1 cellular context compared by ENCODE assay signal in the genomic region with DNA sequence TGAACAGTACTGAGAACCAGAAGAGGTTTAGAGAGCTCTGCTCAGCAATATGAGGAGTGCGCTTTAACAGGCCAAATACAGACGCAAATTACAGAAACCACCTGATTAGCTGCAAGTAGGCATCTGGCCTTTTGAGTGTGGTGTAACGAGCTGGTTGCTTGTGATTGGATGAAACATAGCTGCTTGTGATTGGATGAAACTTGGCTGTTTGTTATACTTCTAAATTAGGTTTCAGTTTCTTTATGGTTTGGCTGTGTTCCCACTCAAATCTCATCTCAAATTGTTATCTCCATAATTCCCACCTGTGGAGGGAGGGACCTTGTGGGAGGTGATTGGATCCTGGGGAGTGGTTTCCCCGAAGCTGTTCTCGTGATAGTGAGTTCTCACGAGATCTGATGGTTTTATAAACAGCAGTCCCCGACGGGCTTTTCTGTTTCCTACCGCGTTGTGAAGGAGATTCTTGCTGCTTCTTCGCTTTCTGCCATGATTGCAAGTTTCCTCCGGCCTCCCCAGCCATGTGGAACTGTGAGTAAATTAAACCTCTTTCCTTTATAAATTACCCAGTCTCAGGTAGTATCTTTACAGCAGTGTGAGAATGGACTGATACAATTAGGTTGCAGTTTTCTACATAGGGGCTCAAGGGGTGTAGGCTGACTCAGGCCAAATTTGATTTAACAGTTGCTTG.
TF ChIP-seq lines count a peak whose summit lies in the region.

No MANE protein-coding gene starts in this region.

TF ChIP-seq in HepG2, 621 proteins besides CTCF, POLR2A, EP300 and RAD21 (continued from another document and continues in another):
- TF ChIP-seq HMG20A (CRISPR knock-in tag; IDR thresholded peaks at IDR 0.05; ENCODE audit: borderline replicate concordance): no peak
- TF ChIP-seq, protein P1, sequence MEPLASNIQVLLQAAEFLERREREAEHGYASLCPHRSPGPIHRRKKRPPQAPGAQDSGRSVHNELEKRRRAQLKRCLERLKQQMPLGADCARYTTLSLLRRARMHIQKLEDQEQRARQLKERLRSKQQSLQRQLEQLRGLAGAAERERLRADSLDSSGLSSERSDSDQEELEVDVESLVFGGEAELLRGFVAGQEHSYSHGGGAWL (CRISPR knock-in tag; IDR thresholded peaks at IDR 0.05): no peak
- TF ChIP-seq ZNF124 (CRISPR knock-in tag; IDR thresholded peaks at IDR 0.05): no peak
- TF ChIP-seq GFI1 (CRISPR knock-in tag; IDR thresholded peaks at IDR 0.05; ENCODE audit: borderline replicate concordance): no peak; the same call in 1 of the 2 replicates
- TF ChIP-seq, protein P2, sequence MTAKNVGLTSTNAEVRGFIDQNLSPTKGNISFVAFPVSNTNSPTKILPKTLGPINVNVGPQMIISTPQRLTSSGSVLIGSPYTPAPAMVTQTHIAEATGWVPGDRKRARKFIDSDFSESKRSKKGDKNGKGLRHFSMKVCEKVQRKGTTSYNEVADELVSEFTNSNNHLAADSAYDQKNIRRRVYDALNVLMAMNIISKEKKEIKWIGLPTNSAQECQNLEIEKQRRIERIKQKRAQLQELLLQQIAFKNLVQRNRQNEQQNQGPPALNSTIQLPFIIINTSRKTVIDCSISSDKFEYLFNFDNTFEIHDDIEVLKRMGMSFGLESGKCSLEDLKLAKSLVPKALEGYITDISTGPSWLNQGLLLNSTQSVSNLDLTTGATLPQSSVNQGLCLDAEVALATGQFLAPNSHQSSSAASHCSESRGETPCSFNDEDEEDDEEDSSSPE (CRISPR knock-in tag; IDR thresholded peaks at IDR 0.05): no peak; the same call in 1 of the 2 replicates
- TF ChIP-seq KDM1A (CRISPR knock-in tag; IDR thresholded peaks at IDR 0.05): no peak
- no peak for TF ChIP-seq ZNF367 (CRISPR knock-in tag; IDR thresholded peaks at IDR 0.05; ENCODE audit: borderline replicate concordance)
- TF ChIP-seq, protein P3, sequence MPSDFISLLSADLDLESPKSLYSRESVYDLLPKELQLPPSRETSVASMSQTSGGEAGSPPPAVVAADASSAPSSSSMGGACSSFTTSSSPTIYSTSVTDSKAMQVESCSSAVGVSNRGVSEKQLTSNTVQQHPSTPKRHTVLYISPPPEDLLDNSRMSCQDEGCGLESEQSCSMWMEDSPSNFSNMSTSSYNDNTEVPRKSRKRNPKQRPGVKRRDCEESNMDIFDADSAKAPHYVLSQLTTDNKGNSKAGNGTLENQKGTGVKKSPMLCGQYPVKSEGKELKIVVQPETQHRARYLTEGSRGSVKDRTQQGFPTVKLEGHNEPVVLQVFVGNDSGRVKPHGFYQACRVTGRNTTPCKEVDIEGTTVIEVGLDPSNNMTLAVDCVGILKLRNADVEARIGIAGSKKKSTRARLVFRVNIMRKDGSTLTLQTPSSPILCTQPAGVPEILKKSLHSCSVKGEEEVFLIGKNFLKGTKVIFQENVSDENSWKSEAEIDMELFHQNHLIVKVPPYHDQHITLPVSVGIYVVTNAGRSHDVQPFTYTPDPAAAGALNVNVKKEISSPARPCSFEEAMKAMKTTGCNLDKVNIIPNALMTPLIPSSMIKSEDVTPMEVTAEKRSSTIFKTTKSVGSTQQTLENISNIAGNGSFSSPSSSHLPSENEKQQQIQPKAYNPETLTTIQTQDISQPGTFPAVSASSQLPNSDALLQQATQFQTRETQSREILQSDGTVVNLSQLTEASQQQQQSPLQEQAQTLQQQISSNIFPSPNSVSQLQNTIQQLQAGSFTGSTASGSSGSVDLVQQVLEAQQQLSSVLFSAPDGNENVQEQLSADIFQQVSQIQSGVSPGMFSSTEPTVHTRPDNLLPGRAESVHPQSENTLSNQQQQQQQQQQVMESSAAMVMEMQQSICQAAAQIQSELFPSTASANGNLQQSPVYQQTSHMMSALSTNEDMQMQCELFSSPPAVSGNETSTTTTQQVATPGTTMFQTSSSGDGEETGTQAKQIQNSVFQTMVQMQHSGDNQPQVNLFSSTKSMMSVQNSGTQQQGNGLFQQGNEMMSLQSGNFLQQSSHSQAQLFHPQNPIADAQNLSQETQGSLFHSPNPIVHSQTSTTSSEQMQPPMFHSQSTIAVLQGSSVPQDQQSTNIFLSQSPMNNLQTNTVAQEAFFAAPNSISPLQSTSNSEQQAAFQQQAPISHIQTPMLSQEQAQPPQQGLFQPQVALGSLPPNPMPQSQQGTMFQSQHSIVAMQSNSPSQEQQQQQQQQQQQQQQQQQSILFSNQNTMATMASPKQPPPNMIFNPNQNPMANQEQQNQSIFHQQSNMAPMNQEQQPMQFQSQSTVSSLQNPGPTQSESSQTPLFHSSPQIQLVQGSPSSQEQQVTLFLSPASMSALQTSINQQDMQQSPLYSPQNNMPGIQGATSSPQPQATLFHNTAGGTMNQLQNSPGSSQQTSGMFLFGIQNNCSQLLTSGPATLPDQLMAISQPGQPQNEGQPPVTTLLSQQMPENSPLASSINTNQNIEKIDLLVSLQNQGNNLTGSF (CRISPR knock-in tag; IDR thresholded peaks at IDR 0.05): no peak
- no peak for TF ChIP-seq MYC (CRISPR knock-in tag; IDR thresholded peaks at IDR 0.05; ENCODE audit: borderline replicate concordance)
- TF ChIP-seq, protein P4, sequence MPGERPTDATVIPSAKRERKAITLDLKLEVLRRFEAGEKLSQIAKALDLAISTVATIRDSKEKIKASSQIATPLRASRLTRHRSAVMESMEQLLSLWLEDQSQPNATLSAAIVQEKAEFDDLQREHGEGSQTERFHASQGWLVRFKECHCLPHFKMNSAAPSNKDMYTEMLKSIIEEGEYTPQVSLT (CRISPR knock-in tag; IDR thresholded peaks at IDR 0.05; ENCODE audit: borderline replicate concordance, low read depth): no peak
- TF ChIP-seq, protein P5, sequence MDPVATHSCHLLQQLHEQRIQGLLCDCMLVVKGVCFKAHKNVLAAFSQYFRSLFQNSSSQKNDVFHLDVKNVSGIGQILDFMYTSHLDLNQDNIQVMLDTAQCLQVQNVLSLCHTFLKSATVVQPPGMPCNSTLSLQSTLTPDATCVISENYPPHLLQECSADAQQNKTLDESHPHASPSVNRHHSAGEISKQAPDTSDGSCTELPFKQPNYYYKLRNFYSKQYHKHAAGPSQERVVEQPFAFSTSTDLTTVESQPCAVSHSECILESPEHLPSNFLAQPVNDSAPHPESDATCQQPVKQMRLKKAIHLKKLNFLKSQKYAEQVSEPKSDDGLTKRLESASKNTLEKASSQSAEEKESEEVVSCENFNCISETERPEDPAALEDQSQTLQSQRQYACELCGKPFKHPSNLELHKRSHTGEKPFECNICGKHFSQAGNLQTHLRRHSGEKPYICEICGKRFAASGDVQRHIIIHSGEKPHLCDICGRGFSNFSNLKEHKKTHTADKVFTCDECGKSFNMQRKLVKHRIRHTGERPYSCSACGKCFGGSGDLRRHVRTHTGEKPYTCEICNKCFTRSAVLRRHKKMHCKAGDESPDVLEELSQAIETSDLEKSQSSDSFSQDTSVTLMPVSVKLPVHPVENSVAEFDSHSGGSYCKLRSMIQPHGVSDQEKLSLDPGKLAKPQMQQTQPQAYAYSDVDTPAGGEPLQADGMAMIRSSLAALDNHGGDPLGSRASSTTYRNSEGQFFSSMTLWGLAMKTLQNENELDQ (CRISPR knock-in tag; IDR thresholded peaks at IDR 0.05; ENCODE audit: borderline replicate concordance): no peak
- no peak for TF ChIP-seq ADNP (CRISPR knock-in tag; IDR thresholded peaks at IDR 0.05)
- TF ChIP-seq ZFP41 (CRISPR knock-in tag; IDR thresholded peaks at IDR 0.05; ENCODE audit: borderline replicate concordance): no peak
- TF ChIP-seq, protein P6, sequence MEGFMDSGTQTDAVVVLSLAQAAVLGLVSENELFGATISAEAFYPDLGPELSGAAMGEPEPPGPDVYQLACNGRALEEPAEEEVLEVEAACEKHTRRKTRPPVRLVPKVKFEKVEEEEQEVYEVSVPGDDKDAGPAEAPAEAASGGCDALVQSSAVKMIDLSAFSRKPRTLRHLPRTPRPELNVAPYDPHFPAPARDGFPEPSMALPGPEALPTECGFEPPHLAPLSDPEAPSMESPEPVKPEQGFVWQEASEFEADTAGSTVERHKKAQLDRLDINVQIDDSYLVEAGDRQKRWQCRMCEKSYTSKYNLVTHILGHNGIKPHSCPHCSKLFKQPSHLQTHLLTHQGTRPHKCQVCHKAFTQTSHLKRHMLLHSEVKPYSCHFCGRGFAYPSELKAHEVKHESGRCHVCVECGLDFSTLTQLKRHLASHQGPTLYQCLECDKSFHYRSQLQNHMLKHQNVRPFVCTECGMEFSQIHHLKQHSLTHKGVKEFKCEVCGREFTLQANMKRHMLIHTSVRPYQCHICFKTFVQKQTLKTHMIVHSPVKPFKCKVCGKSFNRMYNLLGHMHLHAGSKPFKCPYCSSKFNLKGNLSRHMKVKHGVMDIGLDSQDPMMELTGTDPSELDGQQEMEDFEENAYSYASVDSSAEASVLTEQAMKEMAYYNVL (CRISPR knock-in tag; IDR thresholded peaks at IDR 0.05; ENCODE audit: borderline replicate concordance): no peak
- no peak for TF ChIP-seq MZF1 (CRISPR knock-in tag; IDR thresholded peaks at IDR 0.05; ENCODE audit: borderline replicate concordance)
- no peak for TF ChIP-seq PAWR (CRISPR knock-in tag; IDR thresholded peaks at IDR 0.05; ENCODE audit: borderline replicate concordance)
- 0 out of 2 replicates have a peak, but pooled peaks have one; percentile 20 for TF ChIP-seq ZNF670 (CRISPR knock-in tag; IDR thresholded peaks at IDR 0.05; ENCODE audit: borderline replicate concordance)
- TF ChIP-seq ZNF446 (CRISPR knock-in tag; IDR thresholded peaks at IDR 0.05): no peak
- TF ChIP-seq MATR3 (CRISPR knock-in tag; IDR thresholded peaks at IDR 0.05): no peak
- TF ChIP-seq ZNF20 (CRISPR knock-in tag; IDR thresholded peaks at IDR 0.05): no peak
- TF ChIP-seq NBN (conservative IDR thresholded peaks at IDR 0.05): no peak
- no peak for TF ChIP-seq CENPT (CRISPR knock-in tag; IDR thresholded peaks at IDR 0.05; ENCODE audit: low read depth)
- TF ChIP-seq JARID2 (CRISPR knock-in tag; IDR thresholded peaks at IDR 0.05; ENCODE audit: insufficient replicate concordance): no peak
- TF ChIP-seq ZBTB3 (CRISPR knock-in tag; IDR thresholded peaks at IDR 0.05; ENCODE audit: borderline replicate concordance, low read depth): 0 out of 2 replicates have a peak, but pooled peaks have one; percentile 62
- TF ChIP-seq, protein P7, sequence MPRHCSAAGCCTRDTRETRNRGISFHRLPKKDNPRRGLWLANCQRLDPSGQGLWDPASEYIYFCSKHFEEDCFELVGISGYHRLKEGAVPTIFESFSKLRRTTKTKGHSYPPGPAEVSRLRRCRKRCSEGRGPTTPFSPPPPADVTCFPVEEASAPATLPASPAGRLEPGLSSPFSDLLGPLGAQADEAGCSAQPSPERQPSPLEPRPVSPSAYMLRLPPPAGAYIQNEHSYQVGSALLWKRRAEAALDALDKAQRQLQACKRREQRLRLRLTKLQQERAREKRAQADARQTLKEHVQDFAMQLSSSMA (CRISPR knock-in tag; IDR thresholded peaks at IDR 0.05): no peak
- TF ChIP-seq, protein P8, sequence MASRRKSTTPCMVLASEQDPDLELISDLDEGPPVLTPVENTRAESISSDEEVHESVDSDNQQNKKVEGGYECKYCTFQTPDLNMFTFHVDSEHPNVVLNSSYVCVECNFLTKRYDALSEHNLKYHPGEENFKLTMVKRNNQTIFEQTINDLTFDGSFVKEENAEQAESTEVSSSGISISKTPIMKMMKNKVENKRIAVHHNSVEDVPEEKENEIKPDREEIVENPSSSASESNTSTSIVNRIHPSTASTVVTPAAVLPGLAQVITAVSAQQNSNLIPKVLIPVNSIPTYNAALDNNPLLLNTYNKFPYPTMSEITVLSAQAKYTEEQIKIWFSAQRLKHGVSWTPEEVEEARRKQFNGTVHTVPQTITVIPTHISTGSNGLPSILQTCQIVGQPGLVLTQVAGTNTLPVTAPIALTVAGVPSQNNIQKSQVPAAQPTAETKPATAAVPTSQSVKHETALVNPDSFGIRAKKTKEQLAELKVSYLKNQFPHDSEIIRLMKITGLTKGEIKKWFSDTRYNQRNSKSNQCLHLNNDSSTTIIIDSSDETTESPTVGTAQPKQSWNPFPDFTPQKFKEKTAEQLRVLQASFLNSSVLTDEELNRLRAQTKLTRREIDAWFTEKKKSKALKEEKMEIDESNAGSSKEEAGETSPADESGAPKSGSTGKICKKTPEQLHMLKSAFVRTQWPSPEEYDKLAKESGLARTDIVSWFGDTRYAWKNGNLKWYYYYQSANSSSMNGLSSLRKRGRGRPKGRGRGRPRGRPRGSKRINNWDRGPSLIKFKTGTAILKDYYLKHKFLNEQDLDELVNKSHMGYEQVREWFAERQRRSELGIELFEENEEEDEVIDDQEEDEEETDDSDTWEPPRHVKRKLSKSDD (CRISPR knock-in tag; IDR thresholded peaks at IDR 0.05; ENCODE audit: low read depth): 0 out of 2 replicates have a peak, but pooled peaks have one; percentile 40
